ENCODE assay signal across 1 cellular context in the genomic region with DNA sequence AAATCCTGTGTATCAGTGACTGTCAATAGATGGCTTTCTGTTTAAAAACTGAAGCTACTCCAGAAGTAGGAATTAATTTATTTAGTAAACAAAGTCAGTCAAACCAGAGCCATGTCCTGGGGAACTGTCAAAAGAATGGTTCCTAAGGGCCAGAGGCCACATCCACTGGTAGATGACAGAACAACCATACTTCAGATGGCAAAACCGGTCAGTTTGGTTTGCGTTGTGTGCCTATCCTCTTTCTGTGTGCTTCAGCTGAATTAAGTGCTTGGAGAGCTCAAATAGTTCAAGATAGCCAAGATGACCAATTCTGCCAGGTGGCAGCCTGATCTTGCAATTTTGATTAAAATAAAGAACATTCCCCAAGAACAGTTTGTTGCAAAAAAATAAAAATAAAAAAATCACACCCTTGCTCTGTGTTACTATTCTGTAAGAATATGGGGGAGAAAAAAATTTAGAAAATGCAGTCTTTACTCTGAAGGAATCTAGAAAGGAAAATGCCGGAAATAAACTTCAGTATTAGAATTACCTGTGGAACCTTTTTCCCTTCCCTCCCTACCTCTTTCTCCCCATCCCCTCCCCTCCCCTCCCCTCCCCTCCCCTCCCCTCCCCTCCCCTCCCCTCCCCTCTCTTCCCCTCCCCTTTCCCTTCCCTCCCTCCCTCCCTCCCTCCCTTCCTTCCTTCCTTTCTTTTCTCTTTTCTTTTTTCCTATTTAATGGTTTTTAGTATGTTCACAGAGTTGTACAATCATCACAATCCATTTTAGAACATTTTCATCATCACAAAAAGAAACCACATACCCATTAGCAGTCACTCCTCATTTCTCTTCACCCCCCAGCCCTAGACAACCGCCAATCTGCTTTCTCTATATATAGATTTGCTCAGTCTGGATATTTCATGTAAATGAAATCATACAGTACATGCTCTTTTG.
TF ChIP-seq lines count a peak whose summit lies in the region.

No MANE protein-coding gene starts in this region.

TF ChIP-seq in GM12878, 131 proteins besides CTCF, POLR2A, EP300 and RAD21:
- TF ChIP-seq, protein P1, sequence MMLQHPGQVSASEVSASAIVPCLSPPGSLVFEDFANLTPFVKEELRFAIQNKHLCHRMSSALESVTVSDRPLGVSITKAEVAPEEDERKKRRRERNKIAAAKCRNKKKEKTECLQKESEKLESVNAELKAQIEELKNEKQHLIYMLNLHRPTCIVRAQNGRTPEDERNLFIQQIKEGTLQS (IDR thresholded peaks at IDR 0.05; ENCODE audit: borderline replicate concordance, extremely low read depth, low read depth, low read length), result no peak
- TF ChIP-seq MEF2B (IDR thresholded peaks at IDR 0.05; ENCODE audit: partially characterized antibody, poor library complexity, severe bottlenecking) (no peak), SRF (IDR thresholded peaks at IDR 0.05; ENCODE audit: low read depth in 2 of 2, low read length in 2 of 2) (no peak), RB1 (IDR thresholded peaks at IDR 0.05; ENCODE audit: borderline replicate concordance) (no peak), POLR2AphosphoS5 (IDR thresholded peaks at IDR 0.05; ENCODE audit: low read length) (no peak), NFXL1 (IDR thresholded peaks at IDR 0.05; ENCODE audit: borderline replicate concordance) (no peak), RELA (IDR thresholded peaks at IDR 0.05; ENCODE audit: borderline replicate concordance, partially characterized antibody) (no peak), ATF7 (IDR thresholded peaks at IDR 0.05; ENCODE audit: low read depth) (no peak), ASH2L (IDR thresholded peaks at IDR 0.05; ENCODE audit: borderline replicate concordance, low read depth) (no peak)
- TF ChIP-seq, protein P2, sequence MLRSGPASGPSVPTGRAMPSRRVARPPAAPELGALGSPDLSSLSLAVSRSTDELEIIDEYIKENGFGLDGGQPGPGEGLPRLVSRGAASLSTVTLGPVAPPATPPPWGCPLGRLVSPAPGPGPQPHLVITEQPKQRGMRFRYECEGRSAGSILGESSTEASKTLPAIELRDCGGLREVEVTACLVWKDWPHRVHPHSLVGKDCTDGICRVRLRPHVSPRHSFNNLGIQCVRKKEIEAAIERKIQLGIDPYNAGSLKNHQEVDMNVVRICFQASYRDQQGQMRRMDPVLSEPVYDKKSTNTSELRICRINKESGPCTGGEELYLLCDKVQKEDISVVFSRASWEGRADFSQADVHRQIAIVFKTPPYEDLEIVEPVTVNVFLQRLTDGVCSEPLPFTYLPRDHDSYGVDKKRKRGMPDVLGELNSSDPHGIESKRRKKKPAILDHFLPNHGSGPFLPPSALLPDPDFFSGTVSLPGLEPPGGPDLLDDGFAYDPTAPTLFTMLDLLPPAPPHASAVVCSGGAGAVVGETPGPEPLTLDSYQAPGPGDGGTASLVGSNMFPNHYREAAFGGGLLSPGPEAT (IDR thresholded peaks at IDR 0.05; ENCODE audit: low read depth), result no peak
- TF ChIP-seq, protein P3, sequence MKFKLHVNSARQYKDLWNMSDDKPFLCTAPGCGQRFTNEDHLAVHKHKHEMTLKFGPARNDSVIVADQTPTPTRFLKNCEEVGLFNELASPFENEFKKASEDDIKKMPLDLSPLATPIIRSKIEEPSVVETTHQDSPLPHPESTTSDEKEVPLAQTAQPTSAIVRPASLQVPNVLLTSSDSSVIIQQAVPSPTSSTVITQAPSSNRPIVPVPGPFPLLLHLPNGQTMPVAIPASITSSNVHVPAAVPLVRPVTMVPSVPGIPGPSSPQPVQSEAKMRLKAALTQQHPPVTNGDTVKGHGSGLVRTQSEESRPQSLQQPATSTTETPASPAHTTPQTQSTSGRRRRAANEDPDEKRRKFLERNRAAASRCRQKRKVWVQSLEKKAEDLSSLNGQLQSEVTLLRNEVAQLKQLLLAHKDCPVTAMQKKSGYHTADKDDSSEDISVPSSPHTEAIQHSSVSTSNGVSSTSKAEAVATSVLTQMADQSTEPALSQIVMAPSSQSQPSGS (IDR thresholded peaks at IDR 0.05; ENCODE audit: low read length), result no peak
- TF ChIP-seq, protein P4, sequence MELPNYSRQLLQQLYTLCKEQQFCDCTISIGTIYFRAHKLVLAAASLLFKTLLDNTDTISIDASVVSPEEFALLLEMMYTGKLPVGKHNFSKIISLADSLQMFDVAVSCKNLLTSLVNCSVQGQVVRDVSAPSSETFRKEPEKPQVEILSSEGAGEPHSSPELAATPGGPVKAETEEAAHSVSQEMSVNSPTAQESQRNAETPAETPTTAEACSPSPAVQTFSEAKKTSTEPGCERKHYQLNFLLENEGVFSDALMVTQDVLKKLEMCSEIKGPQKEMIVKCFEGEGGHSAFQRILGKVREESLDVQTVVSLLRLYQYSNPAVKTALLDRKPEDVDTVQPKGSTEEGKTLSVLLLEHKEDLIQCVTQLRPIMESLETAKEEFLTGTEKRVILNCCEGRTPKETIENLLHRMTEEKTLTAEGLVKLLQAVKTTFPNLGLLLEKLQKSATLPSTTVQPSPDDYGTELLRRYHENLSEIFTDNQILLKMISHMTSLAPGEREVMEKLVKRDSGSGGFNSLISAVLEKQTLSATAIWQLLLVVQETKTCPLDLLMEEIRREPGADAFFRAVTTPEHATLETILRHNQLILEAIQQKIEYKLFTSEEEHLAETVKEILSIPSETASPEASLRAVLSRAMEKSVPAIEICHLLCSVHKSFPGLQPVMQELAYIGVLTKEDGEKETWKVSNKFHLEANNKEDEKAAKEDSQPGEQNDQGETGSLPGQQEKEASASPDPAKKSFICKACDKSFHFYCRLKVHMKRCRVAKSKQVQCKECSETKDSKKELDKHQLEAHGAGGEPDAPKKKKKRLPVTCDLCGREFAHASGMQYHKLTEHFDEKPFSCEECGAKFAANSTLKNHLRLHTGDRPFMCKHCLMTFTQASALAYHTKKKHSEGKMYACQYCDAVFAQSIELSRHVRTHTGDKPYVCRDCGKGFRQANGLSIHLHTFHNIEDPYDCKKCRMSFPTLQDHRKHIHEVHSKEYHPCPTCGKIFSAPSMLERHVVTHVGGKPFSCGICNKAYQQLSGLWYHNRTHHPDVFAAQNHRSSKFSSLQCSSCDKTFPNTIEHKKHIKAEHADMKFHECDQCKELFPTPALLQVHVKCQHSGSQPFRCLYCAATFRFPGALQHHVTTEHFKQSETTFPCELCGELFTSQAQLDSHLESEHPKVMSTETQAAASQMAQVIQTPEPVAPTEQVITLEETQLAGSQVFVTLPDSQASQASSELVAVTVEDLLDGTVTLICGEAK (IDR thresholded peaks at IDR 0.05; ENCODE audit: borderline replicate concordance), result no peak
TF ChIP-seq in GM12878: peak in this region for 0.
